8 cellular contexts compared by ENCODE assay signal in the genomic region with DNA sequence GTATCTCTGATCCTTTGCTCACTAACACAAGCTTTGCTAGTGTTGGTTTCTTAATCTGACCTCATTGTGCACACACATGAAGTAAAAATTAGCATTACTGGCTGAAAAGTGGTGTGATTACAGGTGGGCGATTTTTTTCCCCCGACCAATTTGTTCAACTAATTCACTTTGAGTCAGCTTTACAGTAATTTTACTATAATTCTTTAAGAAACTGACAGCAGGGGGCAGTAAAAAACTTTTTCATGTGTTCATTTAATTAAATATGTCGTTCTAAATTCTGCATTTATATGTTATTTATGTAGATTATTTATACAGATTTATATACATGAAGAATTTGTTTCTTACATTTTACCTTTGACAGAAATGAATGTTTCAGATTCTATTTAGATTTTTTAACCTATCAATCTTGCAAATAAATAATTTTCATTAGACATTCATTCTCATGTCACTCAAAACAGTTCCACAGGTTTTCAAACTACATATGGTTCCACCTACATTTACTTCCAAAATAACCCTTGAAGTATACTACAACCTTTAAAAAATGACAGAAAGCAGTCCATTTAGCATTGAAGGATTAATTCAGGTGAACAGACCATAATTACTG. TPM values are rescaled to one million over a fixed set of nuclear protein-coding genes. Genes with fewer than 3 reads are reported as not detected.
A peak's percentile ranks its signal among the peaks of the same experiment; 100 is the strongest.
DNase-seq lines count a peak whose midpoint lies in the region; ATAC-seq and TF ChIP-seq lines count a peak whose summit lies in the region.

No MANE protein-coding gene starts in this region.

- H3K27me3 ChIP-seq in suprapubic skin = no peaks in the 10 kb centered on the region

- no peaks in the 10 kb centered on the region for H3K9me3 ChIP-seq in suprapubic skin

- no peak overlapping the region for H3K27ac ChIP-seq in 22Rv1
- no peak overlapping the region for H3K27ac ChIP-seq in RWPE1
- no peak overlapping the region for H3K27ac ChIP-seq in suprapubic skin

- no peaks in the 10 kb centered on the region for H3K36me3 ChIP-seq in suprapubic skin

- WGBS in suprapubic skin = 7% methylated on average over 3 of the region's 3 CpGs

- no peak for TF ChIP-seq EP300 in suprapubic skin (IDR thresholded peaks at IDR 0.05)

- in situ Hi-C loops in GM13976 (cut with MboI; ENCODE audit: low sequenced_read_pairs, unreplicated experiment) = loop anchor here (25.0 kb wide), 1 partner anchor 398 kb away; no protein-coding TSS in a partner anchor

- TF ChIP-seq POLR2A in suprapubic skin (IDR thresholded peaks at IDR 0.05) = no peak

- peak; percentile 65 for TF ChIP-seq CTCF in 22Rv1 (IDR thresholded peaks at IDR 0.05)
- TF ChIP-seq CTCF in GM13976 (IDR thresholded peaks at IDR 0.05; ENCODE audit: borderline replicate concordance, control extremely low read depth, extremely low read depth, insufficient read depth, missing control alignments) = no peak
- peak; percentile 47 for TF ChIP-seq CTCF in RWPE1 (conservative IDR thresholded peaks at IDR 0.05; ENCODE audit: low read depth)
- TF ChIP-seq CTCF in suprapubic skin (IDR thresholded peaks at IDR 0.05) = peak in 1 of 2 donors; percentile 7

- CTCF ChIA-PET in RWPE1 (lab: Yijun Ruan, JAX) = interaction anchor here (0.5 to 1.0 kb wide), 15 partner anchors 9 to 1295 kb away, joined by 3 to 6 read pairs (median 3); a partner anchor contains a TSS

- no peaks in the 10 kb centered on the region for H3K4me1 ChIP-seq in suprapubic skin

- POLR2A ChIA-PET in RWPE1 (lab: Yijun Ruan, JAX; ENCODE audit: low non-redundant PET) = no interaction called here

- no peak overlapping the region for H3K4me3 ChIP-seq in suprapubic skin

- DNase-seq in GM13976 (ENCODE audit: low spot score) (peak; percentile 20), RWPE1 (ENCODE audit: low spot score) (peak; percentile 31), germinal center (ENCODE audit: low spot score) (peak; percentile 10), GOT3 (lab: John Stamatoyannopoulos, UW) (no peak), suprapubic skin (ENCODE audit: low spot score in 2 of 2) (no peak), mesenteric fat pad (ENCODE audit: low spot score) (no peak)

- no peak for ATAC-seq in HG03354 (IDR thresholded peaks at IDR 0.05; ENCODE audit: poor library complexity, severe bottlenecking, unreplicated experiment)

RNA-seq across cellular contexts. Expression of a gene that starts 17.5 kb away (rescaled TPM):
- total RNA-seq in suprapubic skin (100 to 1,000 TPM in 1 of 4 donors, 10 to 100 TPM in 3; 71.8 to 106 (median 83.3) TPM), mesenteric fat pad (87.9 TPM)

RNA-seq across cellular contexts. Expression of a gene that starts 34.1 kb away (rescaled TPM):
- total RNA-seq in suprapubic skin (10 to 100 TPM in 1 of 4 donors, 1 to 10 TPM in 3; 2.5 to 16.0 (median 6.8) TPM), mesenteric fat pad (28.6 TPM)

Comparison
In these comparisons a context has a peak if more than half of its experiments do, and no peak if none do; other contexts are left out.
1. DNase-seq: peak in GM13976 (single experiment), RWPE1 (single experiment) and germinal center (single experiment); none in GOT3 (single experiment), suprapubic skin (0 of 2) and mesenteric fat pad (single experiment).